Comparison of ENCODE assay signal across 16 cellular contexts in the genomic region with DNA sequence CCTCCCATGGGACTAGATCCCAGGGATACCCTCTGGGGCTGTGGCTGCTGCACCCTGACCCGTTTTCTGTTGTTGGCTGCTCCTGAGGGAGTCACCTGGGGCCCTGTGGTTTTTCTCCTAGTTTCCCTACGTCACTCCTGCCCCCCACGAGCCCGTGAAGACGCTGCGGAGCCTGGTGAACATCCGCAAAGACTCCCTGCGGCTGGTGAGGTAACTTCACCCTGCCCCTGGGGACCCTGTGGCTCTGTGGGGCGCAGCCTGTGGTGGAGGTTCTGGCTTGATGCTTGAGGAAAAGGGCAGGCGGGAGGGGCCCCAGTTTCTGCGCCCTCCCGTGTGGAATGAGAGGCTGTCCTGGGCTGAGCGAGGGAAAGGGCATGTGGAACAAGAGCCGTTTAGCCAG. TPM values are rescaled to one million over a fixed set of nuclear protein-coding genes. Genes with fewer than 3 reads are reported as not detected.
A peak's percentile ranks its signal among the peaks of the same experiment; 100 is the strongest.
DNase-seq lines count a peak whose midpoint lies in the region; ATAC-seq and TF ChIP-seq lines count a peak whose summit lies in the region.
"Had no signal": no experiment of that assay in that cellular context is flagged by ENCODE, and none has a peak within 500 bp of the region (broad histone marks: within the 10 kb centered on the region; RNA-seq: fewer than 3 reads in every experiment).

No MANE protein-coding gene starts in this region.

- TF ChIP-seq POLR2A in stomach (IDR thresholded peaks at IDR 0.05) = no peak

- no peak for TF ChIP-seq CTCF in stomach (IDR thresholded peaks at IDR 0.05)

- DNase-seq in germinal center (ENCODE audit: low spot score) (peak; percentile 72), stomach (no peak), NCI-H345 (lab: John Stamatoyannopoulos, UW) (no peak), hypothalamus (lab: John Stamatoyannopoulos, UW) (no peak), mesenchymal stem cell (no peak)
- DNase-seq: ACHN; AML-193; CD4-positive, alpha-beta memory T cell; NCI-H1417; NCI-H187 treated with DMSO at 0.1 percent for 48 hours; NCI-H510A; NCI-H774 had no signal

- ATAC-seq in GM19025 (IDR thresholded peaks at IDR 0.05; ENCODE audit: low read depth, unreplicated experiment) (peak; percentile 39), HG03139 (IDR thresholded peaks at IDR 0.05; ENCODE audit: unreplicated experiment) (peak; percentile 41)
- ATAC-seq: Panc1 had no signal

- no peak overlapping the region for H2BK15ac ChIP-seq in mesenchymal stem cell (ENCODE audit: low read depth, poor library complexity, severe bottlenecking)

- no peak overlapping the region for H3K14ac ChIP-seq in mesenchymal stem cell (ENCODE audit: low read length in 2 of 2)

- TF ChIP-seq EP300 in stomach (IDR thresholded peaks at IDR 0.05) = no peak

- H3K36me3 ChIP-seq in stomach (peaks cover 33 to 87% (median 76%) of the 10 kb centered on the region in 4 donors), mesenchymal stem cell (ENCODE audit: control insufficient read depth in 1 of 2, insufficient read depth in 2 of 2, low read depth in 1 of 2, low read length in 2 of 2) (peaks cover 73 to 76% of the 10 kb centered on the region in 2 experiments)

- H3K18ac ChIP-seq in mesenchymal stem cell (ENCODE audit: low read depth in 1 of 2, low read length in 2 of 2) = no peak overlapping the region

- 67 to 85% (median 68%) methylated on average over 14 of the region's 14 CpGs for WGBS in stomach, 5 donors
- 95% methylated on average over 14 of the region's 14 CpGs for WGBS in mesenchymal stem cell

- H4K91ac ChIP-seq in mesenchymal stem cell (ENCODE audit: low read length) = no peak overlapping the region

- no peak overlapping the region for H2BK5ac ChIP-seq in mesenchymal stem cell (ENCODE audit: low read depth, low read length, poor library complexity, severe bottlenecking)

- intact Hi-C loops in stomach (cut with DNase I; ENCODE audit: low total_unique reads) = no loop called here

- no peak overlapping the region for H2BK12ac ChIP-seq in mesenchymal stem cell (ENCODE audit: low read length in 2 of 2)

- no peak overlapping the region for H3K23ac ChIP-seq in mesenchymal stem cell (ENCODE audit: low read length in 2 of 2)

- H3K27me3 ChIP-seq in stomach = no peaks in the 10 kb centered on the region
- H3K27me3 ChIP-seq in mesenchymal stem cell (ENCODE audit: control insufficient read depth in 1 of 2, insufficient read depth in 1 of 2, low read length in 2 of 2) = no peaks in the 10 kb centered on the region

- H3K4me3 ChIP-seq in stomach (no peak overlapping the region), mesenchymal stem cell (ENCODE audit: insufficient read depth in 1 of 2, low read depth in 1 of 2, low read length in 2 of 2) (no peak overlapping the region)
- H3K4me3 ChIP-seq: SK-N-MC had no signal

- H3K4me1 ChIP-seq in stomach = peaks cover 40 to 71% (median 60%) of the 10 kb centered on the region in 4 donors
- peaks cover 37% of the 10 kb centered on the region for H3K4me1 ChIP-seq in mesenchymal stem cell (ENCODE audit: control insufficient read depth, insufficient read depth, low read depth, low read length)

- no peak overlapping the region for H3K9ac ChIP-seq in mesenchymal stem cell (ENCODE audit: low read length)

- no peak overlapping the region for H2AK5ac ChIP-seq in mesenchymal stem cell (ENCODE audit: low read length, severe bottlenecking)

- H3K9me3 ChIP-seq in stomach (no peaks in the 10 kb centered on the region), mesenchymal stem cell (ENCODE audit: control insufficient read depth, low read length) (no peaks in the 10 kb centered on the region)

- no peak overlapping the region for H2BK120ac ChIP-seq in mesenchymal stem cell (ENCODE audit: low read depth, low read length)

- no peak overlapping the region for H4K8ac ChIP-seq in mesenchymal stem cell (ENCODE audit: low read length)

- H3K27ac ChIP-seq in stomach (peak overlapping the region in 4 of 5 donors; percentile 80 to 90 (median 84)), mesenchymal stem cell (ENCODE audit: low read length, poor library complexity, severe bottlenecking) (no peak overlapping the region)
- H3K27ac ChIP-seq: SK-N-MC had no signal

- no peak overlapping the region for H3K4me2 ChIP-seq in mesenchymal stem cell (ENCODE audit: low read length, poor library complexity, severe bottlenecking)

- peaks cover 65% of the 10 kb centered on the region for H3K79me1 ChIP-seq in mesenchymal stem cell (replicated peaks; ENCODE audit: low read length, poor library complexity, severe bottlenecking)

- H3K4ac ChIP-seq in mesenchymal stem cell (ENCODE audit: low read depth in 1 of 2, low read length in 2 of 2) = no peak overlapping the region

- no peak overlapping the region for H2AFZ ChIP-seq in mesenchymal stem cell (ENCODE audit: low read depth, low read length)

RNA-seq across cellular contexts. Expression of gene MGRN1, which starts 27.2 kb away (rescaled TPM):
- total RNA-seq in stomach = 100 to 1,000 TPM in 2 of 5 donors, 10 to 100 TPM in 3; 34.7 to 469 (median 91.4) TPM
- 10 to 100 TPM; 13.2 to 21.5 (median 17.9) TPM for polyA plus RNA-seq in stomach
- polyA plus RNA-seq in mesenchymal stem cell (2013, experiment 1 of 2) = 52.4 TPM
- polyA plus RNA-seq in mesenchymal stem cell (2013, experiment 2 of 2) = 48.7 TPM

RNA-seq across cellular contexts. Expression of gene UBALD1, which starts 37.2 kb away (rescaled TPM):
- 10 to 100 TPM in 2 of 5 donors, 1 to 10 TPM in 2, under 1 TPM in 1; 0.58 to 77.2 (median 6.8) TPM for total RNA-seq in stomach
- 10 to 100 TPM; 17.2 to 41.3 (median 31.9) TPM for polyA plus RNA-seq in stomach
- 26.5 TPM for polyA plus RNA-seq in mesenchymal stem cell (2013, experiment 1 of 2)
- 25.7 TPM for polyA plus RNA-seq in mesenchymal stem cell (2013, experiment 2 of 2)

RNA-seq across cellular contexts. Expression of gene NUDT16L1, which starts 41.5 kb away (rescaled TPM):
- 10 to 100 TPM in 4 of 5 donors, 1 to 10 TPM in 1; 3.5 to 48.2 (median 44.2) TPM for total RNA-seq in stomach
- 10 to 100 TPM; 31.9 to 37.2 (median 33.3) TPM for polyA plus RNA-seq in stomach
- polyA plus RNA-seq in mesenchymal stem cell (2013, experiment 1 of 2) = 14.8 TPM
- polyA plus RNA-seq in mesenchymal stem cell (2013, experiment 2 of 2) = 16.2 TPM
